In the genomic region with DNA sequence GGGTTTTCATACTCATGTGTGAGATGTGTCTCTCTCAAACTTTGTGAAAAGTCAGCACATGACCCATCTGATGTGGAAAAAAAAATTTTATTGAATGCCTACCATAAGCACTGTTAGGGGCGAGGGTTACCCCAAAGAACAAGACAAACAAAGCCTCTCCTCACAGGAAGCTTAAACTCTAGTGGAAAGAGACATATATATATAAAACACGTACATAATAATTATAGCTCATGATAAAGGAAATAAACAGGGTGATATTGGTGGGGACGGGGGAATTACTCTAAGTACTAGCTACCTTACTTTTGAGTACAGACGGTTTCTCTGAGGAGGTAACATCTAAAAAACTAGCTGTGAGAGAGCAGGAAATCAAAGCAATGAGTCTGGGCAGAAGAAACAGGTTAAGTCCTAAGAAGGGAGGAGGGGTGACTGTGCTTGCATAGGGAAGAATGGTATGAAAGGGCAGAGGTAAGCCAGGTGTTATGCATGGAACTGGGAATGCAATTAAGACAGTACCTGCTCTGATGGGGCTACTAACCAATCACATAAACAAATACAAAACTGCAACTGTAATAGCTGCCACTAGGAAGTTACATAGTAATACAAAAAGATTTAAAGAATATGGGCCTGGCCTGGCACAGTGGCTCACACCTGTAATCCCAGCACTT, we compare ENCODE assay signal across 18 cellular contexts.
"Had no signal": no experiment of that assay in that cellular context is flagged by ENCODE, and none has a peak within 500 bp of the region (broad histone marks: within the 10 kb centered on the region; RNA-seq: fewer than 3 reads in every experiment).

No MANE protein-coding gene starts in this region.

- DNase-seq: activated CD4-positive, alpha-beta T cell treated with anti-CD3 and anti-CD28 coated beads for 36 hours; activated CD8-positive, alpha-beta memory T cell treated with anti-CD3 and anti-CD28 coated beads, Interleukin-2, amount 50 U/mL, for 48 hours; activated CD8-positive, alpha-beta T cell treated with anti-CD3 and anti-CD28 coated beads, Interleukin-2, amount 10 ng/mL, durations not matched to agents 7 days and 5 days; activated naive CD4-positive, alpha-beta T cell treated with anti-CD3 and anti-CD28 coated beads, Interleukin-2, amount 10 ng/mL, durations not matched to agents 7 days and 5 days; adrenal gland; caudate nucleus; colonic mucosa; effector CD4-positive, alpha-beta T cell; foreskin melanocyte; stimulated activated CD4-positive, alpha-beta T cell treated with anti-CD3 and anti-CD28 coated beads, Interleukin-15, amount 100 ng/mL, for 24 hours; stimulated activated CD4-positive, alpha-beta T cell treated with anti-CD3 and anti-CD28 coated beads, Interleukin-4, amount 100 ng/mL, for 4 hours; stimulated activated naive CD8-positive, alpha-beta T cell treated with anti-CD3 and anti-CD28 coated beads, Interleukin-15, amount 100 ng/mL, for 72 hours; T1000 had no signal

- H3K27ac ChIP-seq: adrenal gland, colonic mucosa, VCaP had no signal

- H3K27ac Mint-ChIP-seq: activated CD4-positive, alpha-beta T cell treated with anti-CD3 and anti-CD28 coated beads for 36 hours; activated CD8-positive, alpha-beta T cell treated with anti-CD3 and anti-CD28 coated beads, Interleukin-2, amount 10 ng/mL, durations not matched to agents 7 days and 5 days; activated naive CD4-positive, alpha-beta T cell treated with anti-CD3 and anti-CD28 coated beads, Interleukin-2, amount 10 ng/mL, durations not matched to agents 7 days and 5 days; activated T-helper 17 cell treated with anti-CD3 and anti-CD28 coated beads, Interleukin-2, amount 50 U/mL, for 72 hours; nephron; stimulated activated naive CD8-positive, alpha-beta T cell treated with anti-CD3 and anti-CD28 coated beads, Interleukin-15, amount 100 ng/mL, for 72 hours had no signal

- H3K4me3 ChIP-seq: adrenal gland, colonic mucosa, lung had no signal

- H3K9me3 Mint-ChIP-seq: activated naive CD4-positive, alpha-beta T cell treated with anti-CD3 and anti-CD28 coated beads, Interleukin-2, amount 10 ng/mL, durations not matched to agents 7 days and 5 days; activated T-helper 17 cell treated with anti-CD3 and anti-CD28 coated beads, Interleukin-2, amount 50 U/mL, for 72 hours; nephron; stimulated activated naive CD8-positive, alpha-beta T cell treated with anti-CD3 and anti-CD28 coated beads, Interleukin-15, amount 100 ng/mL, for 72 hours had no signal

- H3K9me3 ChIP-seq: adrenal gland, colonic mucosa had no signal

- FAIRE-seq: urothelium cell line had no signal

- H3K27me3 Mint-ChIP-seq: activated CD4-positive, alpha-beta T cell treated with anti-CD3 and anti-CD28 coated beads for 36 hours; activated T-helper 17 cell treated with anti-CD3 and anti-CD28 coated beads, Interleukin-2, amount 50 U/mL, for 72 hours; stimulated activated naive CD8-positive, alpha-beta T cell treated with anti-CD3 and anti-CD28 coated beads, Interleukin-15, amount 100 ng/mL, for 72 hours had no signal

- ATAC-seq: activated CD4-positive, alpha-beta T cell treated with anti-CD3 and anti-CD28 coated beads for 36 hours; activated CD8-positive, alpha-beta T cell treated with anti-CD3 and anti-CD28 coated beads, Interleukin-2, amount 10 ng/mL, durations not matched to agents 7 days and 5 days; activated T-helper 17 cell treated with anti-CD3 and anti-CD28 coated beads, Interleukin-2, amount 50 U/mL, for 72 hours; stimulated activated naive CD8-positive, alpha-beta T cell treated with anti-CD3 and anti-CD28 coated beads, Interleukin-15, amount 100 ng/mL, for 72 hours had no signal

- H3K27me3 ChIP-seq: adrenal gland, colonic mucosa had no signal

- H3K36me3 ChIP-seq: adrenal gland, colonic mucosa had no signal

- H3K4me3 Mint-ChIP-seq: activated CD4-positive, alpha-beta T cell treated with anti-CD3 and anti-CD28 coated beads for 36 hours; activated CD8-positive, alpha-beta T cell treated with anti-CD3 and anti-CD28 coated beads, Interleukin-2, amount 10 ng/mL, durations not matched to agents 7 days and 5 days; activated naive CD4-positive, alpha-beta T cell treated with anti-CD3 and anti-CD28 coated beads, Interleukin-2, amount 10 ng/mL, durations not matched to agents 7 days and 5 days; activated T-helper 17 cell treated with anti-CD3 and anti-CD28 coated beads, Interleukin-2, amount 50 U/mL, for 72 hours; stimulated activated naive CD8-positive, alpha-beta T cell treated with anti-CD3 and anti-CD28 coated beads, Interleukin-15, amount 100 ng/mL, for 72 hours had no signal

- H3K4me1 Mint-ChIP-seq: activated T-helper 17 cell treated with anti-CD3 and anti-CD28 coated beads, Interleukin-2, amount 50 U/mL, for 72 hours; nephron had no signal
